1 cellular context compared by ENCODE assay signal in the genomic region with DNA sequence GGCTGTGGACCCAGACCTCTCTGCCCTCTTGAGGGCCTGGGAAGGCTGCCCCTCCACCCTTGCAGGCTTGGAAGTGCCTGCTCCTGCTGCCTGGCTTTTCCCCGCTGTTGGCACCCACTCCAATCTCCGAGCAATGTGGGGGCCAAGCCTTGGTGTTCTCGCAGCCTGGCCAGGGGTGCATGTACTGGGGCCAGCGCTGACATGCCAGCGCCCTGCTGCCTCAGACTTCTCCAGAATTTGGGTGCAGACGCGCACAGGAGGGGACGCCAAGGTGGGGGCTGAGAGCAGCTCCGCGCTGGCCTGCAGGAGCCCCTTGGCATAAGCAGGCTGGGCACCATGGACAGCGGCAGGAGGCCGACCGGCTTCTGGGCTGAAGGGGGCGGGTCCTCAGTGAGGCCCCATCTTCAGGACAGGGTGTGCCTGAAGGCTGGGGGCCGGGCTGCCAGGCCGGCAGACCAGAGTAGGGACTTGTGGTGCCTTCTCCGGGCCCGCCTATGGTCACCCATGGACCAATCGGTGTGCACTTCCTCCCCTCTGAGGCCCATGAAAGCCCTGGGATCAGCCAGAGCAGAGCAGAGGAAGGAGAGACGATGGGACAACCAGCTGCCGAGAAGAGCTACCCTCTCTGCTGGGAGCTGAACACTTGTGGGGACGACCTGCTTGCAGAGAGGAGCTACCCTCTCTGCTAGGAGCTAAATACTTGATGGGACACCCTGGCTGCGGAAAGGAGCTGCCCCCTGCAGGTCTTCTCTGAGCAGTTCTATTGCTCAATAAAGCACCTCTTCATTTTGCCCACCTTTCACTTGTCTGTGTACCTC.
TF ChIP-seq lines count a peak whose summit lies in the region.

No MANE protein-coding gene starts in this region.

TF ChIP-seq in GM12878, 131 proteins besides CTCF, POLR2A, EP300 and RAD21 (continued from another document):
- TF ChIP-seq, protein P1, sequence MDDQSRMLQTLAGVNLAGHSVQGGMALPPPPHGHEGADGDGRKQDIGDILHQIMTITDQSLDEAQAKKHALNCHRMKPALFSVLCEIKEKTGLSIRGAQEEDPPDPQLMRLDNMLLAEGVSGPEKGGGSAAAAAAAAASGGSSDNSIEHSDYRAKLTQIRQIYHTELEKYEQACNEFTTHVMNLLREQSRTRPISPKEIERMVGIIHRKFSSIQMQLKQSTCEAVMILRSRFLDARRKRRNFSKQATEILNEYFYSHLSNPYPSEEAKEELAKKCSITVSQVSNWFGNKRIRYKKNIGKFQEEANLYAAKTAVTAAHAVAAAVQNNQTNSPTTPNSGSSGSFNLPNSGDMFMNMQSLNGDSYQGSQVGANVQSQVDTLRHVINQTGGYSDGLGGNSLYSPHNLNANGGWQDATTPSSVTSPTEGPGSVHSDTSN (IDR thresholded peaks at IDR 0.05; ENCODE audit: insufficient replicate concordance, low read depth, low read length) = no peak
- no peak for TF ChIP-seq ZNF274 (IDR thresholded peaks at IDR 0.05; ENCODE audit: insufficient read depth, insufficient read length)
- TF ChIP-seq, protein P2, sequence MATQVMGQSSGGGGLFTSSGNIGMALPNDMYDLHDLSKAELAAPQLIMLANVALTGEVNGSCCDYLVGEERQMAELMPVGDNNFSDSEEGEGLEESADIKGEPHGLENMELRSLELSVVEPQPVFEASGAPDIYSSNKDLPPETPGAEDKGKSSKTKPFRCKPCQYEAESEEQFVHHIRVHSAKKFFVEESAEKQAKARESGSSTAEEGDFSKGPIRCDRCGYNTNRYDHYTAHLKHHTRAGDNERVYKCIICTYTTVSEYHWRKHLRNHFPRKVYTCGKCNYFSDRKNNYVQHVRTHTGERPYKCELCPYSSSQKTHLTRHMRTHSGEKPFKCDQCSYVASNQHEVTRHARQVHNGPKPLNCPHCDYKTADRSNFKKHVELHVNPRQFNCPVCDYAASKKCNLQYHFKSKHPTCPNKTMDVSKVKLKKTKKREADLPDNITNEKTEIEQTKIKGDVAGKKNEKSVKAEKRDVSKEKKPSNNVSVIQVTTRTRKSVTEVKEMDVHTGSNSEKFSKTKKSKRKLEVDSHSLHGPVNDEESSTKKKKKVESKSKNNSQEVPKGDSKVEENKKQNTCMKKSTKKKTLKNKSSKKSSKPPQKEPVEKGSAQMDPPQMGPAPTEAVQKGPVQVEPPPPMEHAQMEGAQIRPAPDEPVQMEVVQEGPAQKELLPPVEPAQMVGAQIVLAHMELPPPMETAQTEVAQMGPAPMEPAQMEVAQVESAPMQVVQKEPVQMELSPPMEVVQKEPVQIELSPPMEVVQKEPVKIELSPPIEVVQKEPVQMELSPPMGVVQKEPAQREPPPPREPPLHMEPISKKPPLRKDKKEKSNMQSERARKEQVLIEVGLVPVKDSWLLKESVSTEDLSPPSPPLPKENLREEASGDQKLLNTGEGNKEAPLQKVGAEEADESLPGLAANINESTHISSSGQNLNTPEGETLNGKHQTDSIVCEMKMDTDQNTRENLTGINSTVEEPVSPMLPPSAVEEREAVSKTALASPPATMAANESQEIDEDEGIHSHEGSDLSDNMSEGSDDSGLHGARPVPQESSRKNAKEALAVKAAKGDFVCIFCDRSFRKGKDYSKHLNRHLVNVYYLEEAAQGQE (IDR thresholded peaks at IDR 0.05; ENCODE audit: low read depth, low read length) = peak; percentile 74
